In genomic region chr22:36528795-36529718, GRCh38 we compare ENCODE assay signal across 8 cellular contexts. TPM values are rescaled to one million over a fixed set of nuclear protein-coding genes. Genes with fewer than 3 reads are reported as not detected.
DNase-seq lines count a peak whose midpoint lies in the region; ATAC-seq and TF ChIP-seq lines count a peak whose summit lies in the region.

TSS of gene EIF3D (minus strand) at chr22:36529166. CDS start at chr22:36526121, 3,045 bp downstream.

- H3K27me3 ChIP-seq in Karpas-422 (ENCODE audit: low read length) (no peaks in the 10 kb centered on the region), esophagus muscularis mucosa (peaks cover 0 to 4% (median 0%) of the 10 kb centered on the region in 4 donors), muscle layer of duodenum (ENCODE audit: low read depth, low read length) (no peaks in the 10 kb centered on the region)

- no peaks in the 10 kb centered on the region for H3K9me3 ChIP-seq in Karpas-422 (ENCODE audit: low read length)
- H3K9me3 ChIP-seq in esophagus muscularis mucosa = no peaks in the 10 kb centered on the region
- H3K9me3 ChIP-seq in muscle layer of duodenum (ENCODE audit: control insufficient read depth in 1 of 2, low read length in 2 of 2) = no peaks in the 10 kb centered on the region

- no peak for TF ChIP-seq EP300 in esophagus muscularis mucosa (IDR thresholded peaks at IDR 0.05)

- TF ChIP-seq POLR2A in esophagus muscularis mucosa (IDR thresholded peaks at IDR 0.05; ENCODE audit: low read depth) = peak; percentile 27

- DNase-seq in DMS79 treated with DMSO at 0.1 percent for 48 hours (lab: John Stamatoyannopoulos, UW) = peak; percentile 97
- peak; percentile 100 for DNase-seq in Karpas-422
- peak; percentile 100 for DNase-seq in RKO (ENCODE audit: low spot score)
- peak; percentile 96 for DNase-seq in activated T-helper 1 cell treated with Interleukin-2 at 50 U/mL for 16 hours (ENCODE audit: low read depth)
- peak; percentile 100 for DNase-seq in esophagus muscularis mucosa (ENCODE audit: extremely low spot score)
- peak; percentile 98 for DNase-seq in stimulated activated CD8-positive, alpha-beta memory T cell treated with anti-CD3 and anti-CD28 coated beads, Interleukin-7, amount 100 ng/mL, for 4 hours (ENCODE audit: low read depth in 2 of 2)

- peak within 1 kb of the TSS; percentile 93 for H3K9ac ChIP-seq in Karpas-422 (ENCODE audit: low read length)

- H3K4me2 ChIP-seq in Karpas-422 (ENCODE audit: low read depth, low read length, poor library complexity, severe bottlenecking) = peak within 1 kb of the TSS; percentile 99

- H3K4me3 ChIP-seq in Karpas-422 (ENCODE audit: low read length) (peak within 1 kb of the TSS; percentile 93), esophagus muscularis mucosa (peak within 1 kb of the TSS; percentile 66 to 80 (median 76)), muscle layer of duodenum (ENCODE audit: low read depth in 1 of 2, low read length in 2 of 2) (peak within 1 kb of the TSS; percentile 96 to 97)

- H4K20me1 ChIP-seq in Karpas-422 (ENCODE audit: insufficient read depth, low read depth, low read length) = peaks cover 30% of the 10 kb centered on the region

- ATAC-seq in GM21825 (IDR thresholded peaks at IDR 0.05; ENCODE audit: unreplicated experiment) = peak; percentile 90

- peak within 1 kb of the TSS; percentile 79 for H3K27ac ChIP-seq in Karpas-422 (ENCODE audit: low read length)
- H3K27ac ChIP-seq in esophagus muscularis mucosa (replicated peaks in 1 of 4) = peak within 1 kb of the TSS; percentile 83 to 95 (median 88)
- peak within 1 kb of the TSS; percentile 96 for H3K27ac ChIP-seq in muscle layer of duodenum (ENCODE audit: low read length)

- H2AFZ ChIP-seq in Karpas-422 (ENCODE audit: low read length) = peak within 1 kb of the TSS; percentile 91

- H3K36me3 ChIP-seq in Karpas-422 (ENCODE audit: insufficient read depth, low read length) (peaks cover 30% of the 10 kb centered on the region), esophagus muscularis mucosa (peaks cover 18 to 38% (median 29%) of the 10 kb centered on the region in 4 donors), muscle layer of duodenum (ENCODE audit: control insufficient read depth in 1 of 2, insufficient read depth in 2 of 2, low read length in 2 of 2) (peaks cover 21 to 29% of the 10 kb centered on the region in 2 donors)

- under 1% methylated on average over 61 of the region's 82 CpGs for WGBS in esophagus muscularis mucosa

- no peak for TF ChIP-seq CTCF in esophagus muscularis mucosa (IDR thresholded peaks at IDR 0.05)

- H3K4me1 ChIP-seq in Karpas-422 (ENCODE audit: low read length) = peaks cover 27% of the 10 kb centered on the region
- H3K4me1 ChIP-seq in esophagus muscularis mucosa = peaks cover 13 to 28% (median 22%) of the 10 kb centered on the region in 4 donors
- peaks cover 0 to 11% of the 10 kb centered on the region in 2 donors for H3K4me1 ChIP-seq in muscle layer of duodenum (ENCODE audit: control insufficient read depth in 1 of 2, insufficient read depth in 2 of 2, low read length in 2 of 2)

- no peaks in the 10 kb centered on the region for H3K9me2 ChIP-seq in Karpas-422 (replicated peaks; ENCODE audit: insufficient read depth, low read length)

- intact Hi-C loops in esophagus muscularis mucosa (cut with DNase I) = no loop called here

- H3K79me2 ChIP-seq in Karpas-422 (ENCODE audit: low read length) = peaks cover 37% of the 10 kb centered on the region

RNA-seq across cellular contexts. Expression of gene EIF3D, which starts in this region (rescaled TPM):
- total RNA-seq in Karpas-422 (2014; rRNA removed; shearing (Covaris generic); ENCODE audit: low replicate concordance) = 481 and 566 TPM in 2 replicates
- 100 to 1,000 TPM; 200 to 282 (median 252) TPM for total RNA-seq in esophagus muscularis mucosa

Comparison
In these comparisons a context has a peak if more than half of its experiments do, and no peak if none do; other contexts are left out.
1. Peak in every context shown above with its lines: DNase-seq, ATAC-seq, H3K4me3 ChIP-seq and H3K27ac ChIP-seq.